In genomic region chr22:38461414-38462081, GRCh38 we compare ENCODE assay signal across 8 cellular contexts. TPM values are rescaled to one million over a fixed set of nuclear protein-coding genes. Genes with fewer than 3 reads are reported as not detected.
A peak's percentile ranks its signal among the peaks of the same experiment; 100 is the strongest.
DNase-seq lines count a peak whose midpoint lies in the region; ATAC-seq and TF ChIP-seq lines count a peak whose summit lies in the region.

No MANE protein-coding gene starts in this region.

- peak; percentile 95 for DNase-seq in DMS 273 (lab: John Stamatoyannopoulos, UW; ENCODE audit: unreplicated experiment)
- DNase-seq in MM.1S, result peak; percentile 85
- DNase-seq in RWPE1 (ENCODE audit: low spot score), result peak; percentile 28
- DNase-seq in activated naive CD4-positive, alpha-beta T cell treated with anti-CD3 and anti-CD28 coated beads, Interleukin-2, amount 10 ng/mL, durations not matched to agents 7 days and 5 days, result peak; percentile 81
- DNase-seq in glomerular visceral epithelial cell (ENCODE audit: extremely low spot score), result peak; percentile 79
- peak; percentile 98 for DNase-seq in osteoblast (ENCODE audit: insufficient read length, low spot score, missing footprints)
- peak; percentile 79 for DNase-seq in transverse colon

- H4K20me1 ChIP-seq in MM.1S (ENCODE audit: insufficient read depth, low read length) (no peaks in the 10 kb centered on the region), osteoblast (ENCODE audit: insufficient read depth, low read length) (no peaks in the 10 kb centered on the region)

- H3K9me3 ChIP-seq in MM.1S (replicated peaks; ENCODE audit: insufficient read depth, low read length) (no peaks in the 10 kb centered on the region), osteoblast (ENCODE audit: low read depth, low read length) (no peaks in the 10 kb centered on the region), transverse colon (no peaks in the 10 kb centered on the region)

- H3F3A ChIP-seq in MM.1S (ENCODE audit: insufficient read depth, low read length), result no peaks in the 10 kb centered on the region

- POLR2A ChIA-PET in RWPE1 (lab: Yijun Ruan, JAX; ENCODE audit: low non-redundant PET), result interaction anchor here (0.6 kb wide), 1 partner anchor 207 kb away, joined by 4 read pairs; no protein-coding TSS in a partner anchor

- H3K4me3 Mint-ChIP-seq in activated naive CD4-positive, alpha-beta T cell treated with anti-CD3 and anti-CD28 coated beads, Interleukin-2, amount 10 ng/mL, durations not matched to agents 7 days and 5 days, result no peak overlapping the region

- peaks cover 7% of the 10 kb centered on the region; the same call in 1 of the 2 replicates for H3K4me1 ChIP-seq in MM.1S (ENCODE audit: low read length)
- peaks cover 9% of the 10 kb centered on the region for H3K4me1 ChIP-seq in osteoblast (ENCODE audit: insufficient read depth, low read length)
- peaks cover 0 to 11% (median 5%) of the 10 kb centered on the region in 4 donors for H3K4me1 ChIP-seq in transverse colon

- no peak overlapping the region for H3K27ac ChIP-seq in MM.1S (ENCODE audit: low read length)
- H3K27ac ChIP-seq in RWPE1, result no peak overlapping the region
- no peak overlapping the region for H3K27ac ChIP-seq in osteoblast (ENCODE audit: low read depth, low read length)
- H3K27ac ChIP-seq in transverse colon, result no peak overlapping the region

- H3K36me3 ChIP-seq in MM.1S (replicated peaks; ENCODE audit: insufficient read depth, low read length), result no peaks in the 10 kb centered on the region
- H3K36me3 ChIP-seq in osteoblast (ENCODE audit: insufficient read depth, low read length), result no peaks in the 10 kb centered on the region
- no peaks in the 10 kb centered on the region for H3K36me3 ChIP-seq in transverse colon

- intact Hi-C loops in transverse colon (cut with DNase I; ENCODE audit: low total_unique reads), result no loop called here

- in situ Hi-C loops in transverse colon (cut with MboI; ENCODE audit: low pct_ligation_motif_present in 1 of 4, low pct_unique_long_range_greater_than_20kb in 1 of 4, low sequenced_read_pairs in 3 of 4), result no loop called here

- WGBS in transverse colon (ENCODE audit: low coverage in 1 of 2), 2 donors, result 11 to 83% methylated on average over 1 to 51 of the region's 51 CpGs

- H3K27me3 Mint-ChIP-seq in activated naive CD4-positive, alpha-beta T cell treated with anti-CD3 and anti-CD28 coated beads, Interleukin-2, amount 10 ng/mL, durations not matched to agents 7 days and 5 days, result peaks cover 100% of the 10 kb centered on the region

- no peak for TF ChIP-seq EP300 in transverse colon (IDR thresholded peaks at IDR 0.05; ENCODE audit: low read depth)

- H3K4me2 ChIP-seq in MM.1S (ENCODE audit: low read depth, low read length) (peak overlapping the region; percentile 30; the same call in 1 of the 2 replicates), osteoblast (ENCODE audit: insufficient read depth, low read length) (peak overlapping the region; percentile 53)

- TF ChIP-seq CTCF in MM.1S (IDR thresholded peaks at IDR 0.05; ENCODE audit: low read length) (no peak), RWPE1 (conservative IDR thresholded peaks at IDR 0.05; ENCODE audit: low read depth) (no peak), osteoblast (IDR thresholded peaks at IDR 0.05; ENCODE audit: extremely low read depth, low read depth, low read length) (no peak), transverse colon (IDR thresholded peaks at IDR 0.05) (no peak)

- peaks cover 68% of the 10 kb centered on the region for H3K27me3 ChIP-seq in MM.1S (replicated peaks; ENCODE audit: insufficient read depth, low read length)
- peaks cover 65% of the 10 kb centered on the region for H3K27me3 ChIP-seq in osteoblast (ENCODE audit: insufficient read depth, low read length)
- H3K27me3 ChIP-seq in transverse colon, result peaks cover 88% of the 10 kb centered on the region

- ATAC-seq in GM18868 (IDR thresholded peaks at IDR 0.05; ENCODE audit: unreplicated experiment), result no peak

- TF ChIP-seq POLR2A in transverse colon (IDR thresholded peaks at IDR 0.05), result no peak

- H3K36me3 Mint-ChIP-seq in activated naive CD4-positive, alpha-beta T cell treated with anti-CD3 and anti-CD28 coated beads, Interleukin-2, amount 10 ng/mL, durations not matched to agents 7 days and 5 days, result no peaks in the 10 kb centered on the region

- H3K4me1 Mint-ChIP-seq in activated naive CD4-positive, alpha-beta T cell treated with anti-CD3 and anti-CD28 coated beads, Interleukin-2, amount 10 ng/mL, durations not matched to agents 7 days and 5 days, result peaks cover 18% of the 10 kb centered on the region

- H3K9me2 ChIP-seq in MM.1S (replicated peaks; ENCODE audit: insufficient read depth, low read length), result no peaks in the 10 kb centered on the region

- no peak overlapping the region for H3K9ac ChIP-seq in MM.1S (ENCODE audit: low read length)

- no peak overlapping the region for H3K27ac Mint-ChIP-seq in activated naive CD4-positive, alpha-beta T cell treated with anti-CD3 and anti-CD28 coated beads, Interleukin-2, amount 10 ng/mL, durations not matched to agents 7 days and 5 days

- CTCF ChIA-PET in RWPE1 (lab: Yijun Ruan, JAX), result interaction anchor here (0.5 kb wide), 1 partner anchor 355 kb away, joined by 4 read pairs; no protein-coding TSS in a partner anchor
- CTCF ChIA-PET in activated naive CD4-positive, alpha-beta T cell treated with anti-CD3 and anti-CD28 coated beads, Interleukin-2, amount 10 ng/mL, durations not matched to agents 7 days and 5 days (lab: Charles Lee), result interaction anchor here (1.1 to 1.3 kb wide), 2 partner anchors 111 to 409 kb away, joined by 3 read pairs; no protein-coding TSS in a partner anchor

- no peaks in the 10 kb centered on the region for H3K79me2 ChIP-seq in MM.1S (ENCODE audit: low read length)
- H3K79me2 ChIP-seq in osteoblast (ENCODE audit: insufficient read depth, low read length), result no peaks in the 10 kb centered on the region

- H2AFZ ChIP-seq in MM.1S (ENCODE audit: low read length) (no peak overlapping the region), osteoblast (ENCODE audit: low read length) (peak overlapping the region; percentile 51)

- no peak overlapping the region for H3K4me3 ChIP-seq in MM.1S (ENCODE audit: low read length)
- H3K4me3 ChIP-seq in osteoblast (ENCODE audit: insufficient read depth, low read length), result peak overlapping the region; percentile 35
- H3K4me3 ChIP-seq in transverse colon, result no peak overlapping the region

- H3K9me3 Mint-ChIP-seq in activated naive CD4-positive, alpha-beta T cell treated with anti-CD3 and anti-CD28 coated beads, Interleukin-2, amount 10 ng/mL, durations not matched to agents 7 days and 5 days, result no peaks in the 10 kb centered on the region

RNA-seq across cellular contexts. Expression of gene KDELR3, which starts 6.3 kb away (rescaled TPM):
- 142 and 161 TPM in 2 replicates for total RNA-seq in osteoblast
- 10 to 100 TPM in 1 of 4 donors, 1 to 10 TPM in 2, not detected in 1; 5.6 to 12.5 (median 8.7) TPM for total RNA-seq in transverse colon

RNA-seq across cellular contexts. Expression of gene KCNJ4, which starts 6.5 kb away (rescaled TPM):
- not detected in 2 replicates for total RNA-seq in osteoblast
- not detected for total RNA-seq in transverse colon

RNA-seq across cellular contexts. Expression of gene DDX17, which starts 44.6 kb away (rescaled TPM):
- total RNA-seq in osteoblast, result 434 and 496 TPM in 2 replicates
- total RNA-seq in transverse colon, result 1,000 to 10,000 TPM in 1 of 4 donors, 100 to 1,000 TPM in 3; 506 to 1,034 (median 728) TPM

Comparison
In these comparisons a context has a peak if more than half of its experiments do, and no peak if none do; other contexts are left out.
1. DNase-seq: peak in every context shown above with its lines; median percentile 98 in osteoblast; 95 in DMS 273; 85 in MM.1S; 81 in activated naive CD4-positive, alpha-beta T cell treated with anti-CD3 and anti-CD28 coated beads, Interleukin-2, amount 10 ng/mL, durations not matched to agents 7 days and 5 days; 79 in glomerular visceral epithelial cell; 79 in transverse colon; 28 in RWPE1.
2. RNA of gene KDELR3, which starts 6.3 kb away (total RNA-seq): 142 to 161 TPM in osteoblast; 5.6 to 12.5 TPM in transverse colon; every median in the first group is over 10 times any median in the second.